In the genomic region with DNA sequence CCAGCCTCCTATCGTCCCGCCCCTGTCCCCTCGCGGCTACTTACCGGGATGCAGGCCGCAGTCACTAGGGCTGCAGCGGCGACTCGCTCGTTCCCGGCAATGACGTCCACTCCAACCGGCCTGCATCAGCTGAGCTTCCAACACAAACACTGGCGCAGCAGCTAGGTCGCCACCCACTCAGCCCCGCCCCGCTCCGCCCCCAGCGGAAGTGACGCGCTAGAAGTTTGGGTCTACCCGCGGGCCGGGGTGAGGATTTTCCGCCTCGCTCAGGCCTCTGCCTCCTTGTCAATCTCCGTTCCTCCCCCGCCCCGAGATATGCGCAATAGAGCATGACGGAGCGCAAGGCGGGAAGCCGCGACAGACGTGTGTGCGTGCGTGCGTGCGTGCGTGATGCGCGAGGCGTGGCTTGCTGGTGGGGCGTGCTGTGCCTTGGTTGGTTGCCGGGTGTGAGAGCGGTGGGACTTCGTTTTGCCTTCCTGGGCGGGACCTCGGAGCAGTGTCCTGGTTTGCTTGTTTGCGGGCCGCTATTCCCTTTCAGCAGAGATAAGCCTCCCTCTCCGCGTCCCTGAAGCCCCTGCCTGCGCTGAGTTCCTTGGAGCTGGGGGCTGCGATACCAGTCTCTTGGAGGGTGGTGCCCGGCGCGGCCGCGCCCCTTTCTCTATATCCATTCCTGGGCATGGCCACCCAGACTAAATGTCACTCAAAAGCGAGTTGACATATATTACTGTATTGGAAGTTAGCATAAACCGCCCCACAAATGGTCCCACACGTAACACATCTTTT, we compare ENCODE assay signal across 1 cellular context.
TF ChIP-seq lines count a peak whose summit lies in the region.

A gene with protein sequence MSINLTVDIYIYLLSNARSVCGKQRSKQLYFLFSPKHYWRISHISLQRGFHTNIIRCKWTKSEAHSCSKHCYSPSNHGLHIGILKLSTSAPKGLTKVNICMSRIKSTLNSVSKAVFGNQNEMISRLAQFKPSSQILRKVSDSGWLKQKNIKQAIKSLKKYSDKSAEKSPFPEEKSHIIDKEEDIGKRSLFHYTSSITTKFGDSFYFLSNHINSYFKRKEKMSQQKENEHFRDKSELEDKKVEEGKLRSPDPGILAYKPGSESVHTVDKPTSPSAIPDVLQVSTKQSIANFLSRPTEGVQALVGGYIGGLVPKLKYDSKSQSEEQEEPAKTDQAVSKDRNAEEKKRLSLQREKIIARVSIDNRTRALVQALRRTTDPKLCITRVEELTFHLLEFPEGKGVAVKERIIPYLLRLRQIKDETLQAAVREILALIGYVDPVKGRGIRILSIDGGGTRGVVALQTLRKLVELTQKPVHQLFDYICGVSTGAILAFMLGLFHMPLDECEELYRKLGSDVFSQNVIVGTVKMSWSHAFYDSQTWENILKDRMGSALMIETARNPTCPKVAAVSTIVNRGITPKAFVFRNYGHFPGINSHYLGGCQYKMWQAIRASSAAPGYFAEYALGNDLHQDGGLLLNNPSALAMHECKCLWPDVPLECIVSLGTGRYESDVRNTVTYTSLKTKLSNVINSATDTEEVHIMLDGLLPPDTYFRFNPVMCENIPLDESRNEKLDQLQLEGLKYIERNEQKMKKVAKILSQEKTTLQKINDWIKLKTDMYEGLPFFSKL (minus strand): TSS at position 151 of the 783 bp plus-strand sequence. CDS start 10,644 bp downstream, outside the sequence.

TF ChIP-seq in K562, 482 proteins besides CTCF, POLR2A, EP300 and RAD21 (continued from another document):
- TF ChIP-seq, protein P1, sequence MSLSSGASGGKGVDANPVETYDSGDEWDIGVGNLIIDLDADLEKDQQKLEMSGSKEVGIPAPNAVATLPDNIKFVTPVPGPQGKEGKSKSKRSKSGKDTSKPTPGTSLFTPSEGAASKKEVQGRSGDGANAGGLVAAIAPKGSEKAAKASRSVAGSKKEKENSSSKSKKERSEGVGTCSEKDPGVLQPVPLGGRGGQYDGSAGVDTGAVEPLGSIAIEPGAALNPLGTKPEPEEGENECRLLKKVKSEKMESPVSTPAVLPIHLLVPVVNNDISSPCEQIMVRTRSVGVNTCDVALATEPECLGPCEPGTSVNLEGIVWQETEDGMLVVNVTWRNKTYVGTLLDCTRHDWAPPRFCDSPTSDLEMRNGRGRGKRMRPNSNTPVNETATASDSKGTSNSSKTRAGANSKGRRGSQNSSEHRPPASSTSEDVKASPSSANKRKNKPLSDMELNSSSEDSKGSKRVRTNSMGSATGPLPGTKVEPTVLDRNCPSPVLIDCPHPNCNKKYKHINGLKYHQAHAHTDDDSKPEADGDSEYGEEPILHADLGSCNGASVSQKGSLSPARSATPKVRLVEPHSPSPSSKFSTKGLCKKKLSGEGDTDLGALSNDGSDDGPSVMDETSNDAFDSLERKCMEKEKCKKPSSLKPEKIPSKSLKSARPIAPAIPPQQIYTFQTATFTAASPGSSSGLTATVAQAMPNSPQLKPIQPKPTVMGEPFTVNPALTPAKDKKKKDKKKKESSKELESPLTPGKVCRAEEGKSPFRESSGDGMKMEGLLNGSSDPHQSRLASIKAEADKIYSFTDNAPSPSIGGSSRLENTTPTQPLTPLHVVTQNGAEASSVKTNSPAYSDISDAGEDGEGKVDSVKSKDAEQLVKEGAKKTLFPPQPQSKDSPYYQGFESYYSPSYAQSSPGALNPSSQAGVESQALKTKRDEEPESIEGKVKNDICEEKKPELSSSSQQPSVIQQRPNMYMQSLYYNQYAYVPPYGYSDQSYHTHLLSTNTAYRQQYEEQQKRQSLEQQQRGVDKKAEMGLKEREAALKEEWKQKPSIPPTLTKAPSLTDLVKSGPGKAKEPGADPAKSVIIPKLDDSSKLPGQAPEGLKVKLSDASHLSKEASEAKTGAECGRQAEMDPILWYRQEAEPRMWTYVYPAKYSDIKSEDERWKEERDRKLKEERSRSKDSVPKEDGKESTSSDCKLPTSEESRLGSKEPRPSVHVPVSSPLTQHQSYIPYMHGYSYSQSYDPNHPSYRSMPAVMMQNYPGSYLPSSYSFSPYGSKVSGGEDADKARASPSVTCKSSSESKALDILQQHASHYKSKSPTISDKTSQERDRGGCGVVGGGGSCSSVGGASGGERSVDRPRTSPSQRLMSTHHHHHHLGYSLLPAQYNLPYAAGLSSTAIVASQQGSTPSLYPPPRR (CRISPR knock-in tag; IDR thresholded peaks at IDR 0.05; ENCODE audit: borderline replicate concordance), result no peak
- TF ChIP-seq HMG20B (CRISPR knock-in tag; IDR thresholded peaks at IDR 0.05), result no peak
- peak; percentile 90 for TF ChIP-seq TBP (optimal IDR thresholded peaks at IDR 0.05; ENCODE audit: low read depth, low read length)
- 0 out of 2 replicates have a peak, but pooled peaks have one; percentile 13 for TF ChIP-seq HDAC8 (tag; IDR thresholded peaks at IDR 0.05)
- TF ChIP-seq ZNF143 (CRISPR knock-in tag; IDR thresholded peaks at IDR 0.05), result no peak
- peak; percentile 69; the same call in 1 of the 2 replicates for TF ChIP-seq ELF4 (CRISPR knock-in tag; IDR thresholded peaks at IDR 0.05)
- no peak for TF ChIP-seq CREBBP (IDR thresholded peaks at IDR 0.05; ENCODE audit: low read depth, low read length)
- TF ChIP-seq, protein P2, sequence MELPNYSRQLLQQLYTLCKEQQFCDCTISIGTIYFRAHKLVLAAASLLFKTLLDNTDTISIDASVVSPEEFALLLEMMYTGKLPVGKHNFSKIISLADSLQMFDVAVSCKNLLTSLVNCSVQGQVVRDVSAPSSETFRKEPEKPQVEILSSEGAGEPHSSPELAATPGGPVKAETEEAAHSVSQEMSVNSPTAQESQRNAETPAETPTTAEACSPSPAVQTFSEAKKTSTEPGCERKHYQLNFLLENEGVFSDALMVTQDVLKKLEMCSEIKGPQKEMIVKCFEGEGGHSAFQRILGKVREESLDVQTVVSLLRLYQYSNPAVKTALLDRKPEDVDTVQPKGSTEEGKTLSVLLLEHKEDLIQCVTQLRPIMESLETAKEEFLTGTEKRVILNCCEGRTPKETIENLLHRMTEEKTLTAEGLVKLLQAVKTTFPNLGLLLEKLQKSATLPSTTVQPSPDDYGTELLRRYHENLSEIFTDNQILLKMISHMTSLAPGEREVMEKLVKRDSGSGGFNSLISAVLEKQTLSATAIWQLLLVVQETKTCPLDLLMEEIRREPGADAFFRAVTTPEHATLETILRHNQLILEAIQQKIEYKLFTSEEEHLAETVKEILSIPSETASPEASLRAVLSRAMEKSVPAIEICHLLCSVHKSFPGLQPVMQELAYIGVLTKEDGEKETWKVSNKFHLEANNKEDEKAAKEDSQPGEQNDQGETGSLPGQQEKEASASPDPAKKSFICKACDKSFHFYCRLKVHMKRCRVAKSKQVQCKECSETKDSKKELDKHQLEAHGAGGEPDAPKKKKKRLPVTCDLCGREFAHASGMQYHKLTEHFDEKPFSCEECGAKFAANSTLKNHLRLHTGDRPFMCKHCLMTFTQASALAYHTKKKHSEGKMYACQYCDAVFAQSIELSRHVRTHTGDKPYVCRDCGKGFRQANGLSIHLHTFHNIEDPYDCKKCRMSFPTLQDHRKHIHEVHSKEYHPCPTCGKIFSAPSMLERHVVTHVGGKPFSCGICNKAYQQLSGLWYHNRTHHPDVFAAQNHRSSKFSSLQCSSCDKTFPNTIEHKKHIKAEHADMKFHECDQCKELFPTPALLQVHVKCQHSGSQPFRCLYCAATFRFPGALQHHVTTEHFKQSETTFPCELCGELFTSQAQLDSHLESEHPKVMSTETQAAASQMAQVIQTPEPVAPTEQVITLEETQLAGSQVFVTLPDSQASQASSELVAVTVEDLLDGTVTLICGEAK (IDR thresholded peaks at IDR 0.05), result peak; percentile 93
- TF ChIP-seq, protein P2 (CRISPR knock-in tag; IDR thresholded peaks at IDR 0.05), result no peak
- no peak for TF ChIP-seq KAT8 (IDR thresholded peaks at IDR 0.05; ENCODE audit: low read depth)
- TF ChIP-seq, protein P3, sequence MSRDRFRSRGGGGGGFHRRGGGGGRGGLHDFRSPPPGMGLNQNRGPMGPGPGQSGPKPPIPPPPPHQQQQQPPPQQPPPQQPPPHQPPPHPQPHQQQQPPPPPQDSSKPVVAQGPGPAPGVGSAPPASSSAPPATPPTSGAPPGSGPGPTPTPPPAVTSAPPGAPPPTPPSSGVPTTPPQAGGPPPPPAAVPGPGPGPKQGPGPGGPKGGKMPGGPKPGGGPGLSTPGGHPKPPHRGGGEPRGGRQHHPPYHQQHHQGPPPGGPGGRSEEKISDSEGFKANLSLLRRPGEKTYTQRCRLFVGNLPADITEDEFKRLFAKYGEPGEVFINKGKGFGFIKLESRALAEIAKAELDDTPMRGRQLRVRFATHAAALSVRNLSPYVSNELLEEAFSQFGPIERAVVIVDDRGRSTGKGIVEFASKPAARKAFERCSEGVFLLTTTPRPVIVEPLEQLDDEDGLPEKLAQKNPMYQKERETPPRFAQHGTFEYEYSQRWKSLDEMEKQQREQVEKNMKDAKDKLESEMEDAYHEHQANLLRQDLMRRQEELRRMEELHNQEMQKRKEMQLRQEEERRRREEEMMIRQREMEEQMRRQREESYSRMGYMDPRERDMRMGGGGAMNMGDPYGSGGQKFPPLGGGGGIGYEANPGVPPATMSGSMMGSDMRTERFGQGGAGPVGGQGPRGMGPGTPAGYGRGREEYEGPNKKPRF (IDR thresholded peaks at IDR 0.05; ENCODE audit: low read depth, low read length), result no peak
- TF ChIP-seq COPS2 (conservative IDR thresholded peaks at IDR 0.05), result no peak
- TF ChIP-seq, protein P4, sequence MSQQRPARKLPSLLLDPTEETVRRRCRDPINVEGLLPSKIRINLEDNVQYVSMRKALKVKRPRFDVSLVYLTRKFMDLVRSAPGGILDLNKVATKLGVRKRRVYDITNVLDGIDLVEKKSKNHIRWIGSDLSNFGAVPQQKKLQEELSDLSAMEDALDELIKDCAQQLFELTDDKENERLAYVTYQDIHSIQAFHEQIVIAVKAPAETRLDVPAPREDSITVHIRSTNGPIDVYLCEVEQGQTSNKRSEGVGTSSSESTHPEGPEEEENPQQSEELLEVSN (IDR thresholded peaks at IDR 0.05; ENCODE audit: borderline replicate concordance in 1 of 2, extremely low read depth in 1 of 2, insufficient read depth in 1 of 2, insufficient read length in 1 of 2, low read depth in 1 of 2, low read length in 1 of 2, poor library complexity in 1 of 2, severe bottlenecking in 1 of 2), result peak; percentile 98 to 99
TF ChIP-seq in K562: peak in this region for 203.
